1 cellular context compared by ENCODE assay signal in the genomic region with DNA sequence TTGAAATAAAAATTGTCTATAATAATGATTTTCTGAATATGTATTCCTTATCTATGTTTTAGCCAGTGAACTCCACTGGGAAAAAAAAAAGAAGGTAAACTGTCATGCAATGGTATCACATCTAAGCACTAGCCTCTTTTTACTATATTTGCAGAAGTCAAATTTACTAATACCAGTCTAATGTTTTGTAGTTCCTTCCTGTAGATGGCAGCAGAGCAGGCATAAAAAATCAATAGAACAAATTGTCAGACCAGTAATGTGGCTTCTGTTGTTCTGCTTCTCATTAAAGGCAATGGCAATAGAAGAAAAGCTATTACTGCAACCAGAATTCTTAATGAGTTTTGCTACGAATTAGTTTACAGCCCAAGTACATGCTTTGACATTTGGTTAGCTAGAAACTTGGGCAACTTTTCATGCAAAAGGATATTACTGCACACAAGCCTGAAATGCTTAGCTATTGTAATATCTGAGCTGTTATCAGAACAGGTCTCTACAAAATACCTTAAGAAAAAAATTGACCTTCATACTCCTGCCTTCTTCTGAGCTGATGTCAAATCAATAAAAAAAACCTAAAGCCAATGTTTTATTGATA.
TF ChIP-seq lines count a peak whose summit lies in the region.

No MANE protein-coding gene starts in this region.

TF ChIP-seq in IMR-90, 13 proteins besides CTCF, POLR2A, EP300 and RAD21 (continued from another document):
- TF ChIP-seq, protein P1, sequence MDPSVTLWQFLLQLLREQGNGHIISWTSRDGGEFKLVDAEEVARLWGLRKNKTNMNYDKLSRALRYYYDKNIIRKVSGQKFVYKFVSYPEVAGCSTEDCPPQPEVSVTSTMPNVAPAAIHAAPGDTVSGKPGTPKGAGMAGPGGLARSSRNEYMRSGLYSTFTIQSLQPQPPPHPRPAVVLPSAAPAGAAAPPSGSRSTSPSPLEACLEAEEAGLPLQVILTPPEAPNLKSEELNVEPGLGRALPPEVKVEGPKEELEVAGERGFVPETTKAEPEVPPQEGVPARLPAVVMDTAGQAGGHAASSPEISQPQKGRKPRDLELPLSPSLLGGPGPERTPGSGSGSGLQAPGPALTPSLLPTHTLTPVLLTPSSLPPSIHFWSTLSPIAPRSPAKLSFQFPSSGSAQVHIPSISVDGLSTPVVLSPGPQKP (IDR thresholded peaks at IDR 0.05; ENCODE audit: borderline replicate concordance, low read depth, low read length) = no peak
- no peak for TF ChIP-seq MAZ (IDR thresholded peaks at IDR 0.05; ENCODE audit: borderline replicate concordance, low read depth, low read length)
- no peak for TF ChIP-seq CHD1 (IDR thresholded peaks at IDR 0.05; ENCODE audit: low read depth, low read length)
